In the genomic region with DNA sequence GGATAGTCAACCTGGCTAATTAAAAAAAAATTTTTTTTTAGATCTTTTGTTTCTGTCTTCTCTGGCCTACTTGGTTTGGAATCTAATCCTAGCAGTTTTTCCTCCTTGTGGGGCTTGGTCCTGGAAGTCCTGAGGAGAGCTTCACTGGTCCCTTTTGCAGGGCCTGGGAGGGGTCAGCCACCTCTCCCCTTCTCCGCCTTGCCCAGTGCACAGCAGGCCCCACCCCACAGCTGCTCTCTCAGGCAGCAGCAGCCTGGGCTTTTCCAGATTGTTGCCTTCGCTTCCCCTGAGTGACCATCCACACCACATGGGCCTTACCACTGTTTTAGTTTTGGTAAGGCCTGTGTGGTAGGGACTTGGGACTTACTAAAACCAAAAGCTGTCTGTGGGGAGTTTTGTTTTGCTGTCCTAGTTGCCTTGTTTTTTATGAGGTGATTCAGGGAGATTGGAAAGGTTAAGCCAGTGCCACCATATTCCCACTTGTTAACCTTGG, we compare ENCODE assay signal across 23 cellular contexts. TPM values are rescaled to one million over a fixed set of nuclear protein-coding genes. Genes with fewer than 3 reads are reported as not detected.
A peak's percentile ranks its signal among the peaks of the same experiment; 100 is the strongest.
DNase-seq lines count a peak whose midpoint lies in the region; ATAC-seq, FAIRE-seq and TF ChIP-seq lines count a peak whose summit lies in the region.
"Had no signal": no experiment of that assay in that cellular context is flagged by ENCODE, and none has a peak within 500 bp of the region (broad histone marks: within the 10 kb centered on the region; RNA-seq: fewer than 3 reads in every experiment).

No MANE protein-coding gene starts in this region.

- intact Hi-C loops in GM12878 (cut with micrococcal nuclease; ENCODE audit: unreplicated experiment) (no loop called here), head of caudate nucleus (cut with DNase I) (no loop called here)

- no peak overlapping the region for H3K4me2 ChIP-seq in GM12878 (ENCODE audit: control insufficient read depth, insufficient read depth)
- no peak overlapping the region for H3K4me2 ChIP-seq in trophoblast cell (ENCODE audit: low read length)
- H3K4me2 ChIP-seq: BLaER1 had no signal

- peak overlapping the region; percentile 66 for H3K27ac Mint-ChIP-seq in activated T-cell treated with anti-CD3 and anti-CD28 coated beads, Interleukin-2, amount 50 U/mL, for 24 hours
- no peak overlapping the region for H3K27ac Mint-ChIP-seq in activated T-cell treated with anti-CD3 and anti-CD28 coated beads, Interleukin-2, amount 50 U/mL, for 72 hours

- H2BK12ac ChIP-seq in trophoblast cell (ENCODE audit: low read length), result no peak overlapping the region

- H2BK120ac ChIP-seq in trophoblast cell (ENCODE audit: insufficient read depth, low read length, poor library complexity), result no peak overlapping the region

- no peak for ATAC-seq in activated T-cell treated with anti-CD3 and anti-CD28 coated beads, Interleukin-2, amount 50 U/mL, for 72 hours (replicated peaks in 1 of 2)
- ATAC-seq in GM19463 (IDR thresholded peaks at IDR 0.05; ENCODE audit: unreplicated experiment), result peak; percentile 58
- peak; percentile 85 for ATAC-seq in GM12878

- no peaks in the 10 kb centered on the region for H3K27me3 Mint-ChIP-seq in activated T-cell treated with anti-CD3 and anti-CD28 coated beads, Interleukin-2, amount 50 U/mL, for 24 hours
- no peaks in the 10 kb centered on the region for H3K27me3 Mint-ChIP-seq in activated T-cell treated with anti-CD3 and anti-CD28 coated beads, Interleukin-2, amount 50 U/mL, for 72 hours (ENCODE audit: low read depth)

- peaks cover 82% of the 10 kb centered on the region for H3K36me3 Mint-ChIP-seq in activated T-cell treated with anti-CD3 and anti-CD28 coated beads, Interleukin-2, amount 50 U/mL, for 24 hours (ENCODE audit: low read depth)
- peaks cover 6 to 29% of the 10 kb centered on the region in 2 donors for H3K36me3 Mint-ChIP-seq in activated T-cell treated with anti-CD3 and anti-CD28 coated beads, Interleukin-2, amount 50 U/mL, for 72 hours (ENCODE audit: insufficient read depth in 2 of 2)

- RAD21 ChIA-PET in GM12878 (lab: Charles Lee; ENCODE audit: unreplicated experiment), result no interaction called here

- H3K79me2 ChIP-seq in GM12878 (ENCODE audit: control insufficient read depth, insufficient read depth, low read length) (peaks cover 6% of the 10 kb centered on the region), trophoblast cell (ENCODE audit: control insufficient read depth, insufficient read depth, low read length, poor library complexity) (no peaks in the 10 kb centered on the region)

- no peak overlapping the region for H3K14ac ChIP-seq in trophoblast cell (ENCODE audit: low read length)

- H3K4me1 Mint-ChIP-seq in activated T-cell treated with anti-CD3 and anti-CD28 coated beads, Interleukin-2, amount 50 U/mL, for 24 hours (ENCODE audit: low read depth), result peaks cover 34% of the 10 kb centered on the region
- H3K4me1 Mint-ChIP-seq in activated T-cell treated with anti-CD3 and anti-CD28 coated beads, Interleukin-2, amount 50 U/mL, for 72 hours (ENCODE audit: low read depth), result peaks cover 13% of the 10 kb centered on the region

- WGBS in GM12878 (ENCODE audit: insufficient coverage, insufficient replicate concordance, low lambda C conversion rate, missing lambda C conversion rate), result 84% methylated on average over 2 of the region's 2 CpGs
- WGBS in trophoblast cell (ENCODE audit: extremely low coverage, insufficient coverage, insufficient read length), result no CpG with 5 or more reads among the region's 2 CpGs

- DNase-seq in activated T-cell treated with anti-CD3 and anti-CD28 coated beads, Interleukin-2, amount 50 U/mL, for 24 hours, result no peak
- no peak for DNase-seq in activated T-cell treated with anti-CD3 and anti-CD28 coated beads, Interleukin-2, amount 50 U/mL, for 72 hours
- DNase-seq in GM12878 (ENCODE audit: low read depth, low spot score) (no peak), trophoblast cell (no peak), NCI-H226 (no peak), head of caudate nucleus (no peak), NCI-H2196 (lab: John Stamatoyannopoulos, UW; ENCODE audit: unreplicated experiment) (no peak)
- DNase-seq: DND-41, IMR-90, Karpas-422, MG63, NCI-H1092, NCI-H146, NCI-H2107, NCI-H446, NCI-H69, SHP77 treated with DMSO at 0.1 percent for 48 hours had no signal

- no peak for FAIRE-seq in GM12878 (lab: Jason Lieb, UNC)
- FAIRE-seq: A204.1, G401.6, GM12891, H1 had no signal

- no peaks in the 10 kb centered on the region for H3K9me3 ChIP-seq in GM12878 (replicated peaks; ENCODE audit: control insufficient read depth, insufficient read depth, low read length)
- H3K9me3 ChIP-seq in trophoblast cell (ENCODE audit: insufficient read depth, low read depth, low read length), result peaks cover 1% of the 10 kb centered on the region
- H3K9me3 ChIP-seq: BLaER1, MG63 had no signal

- no peak overlapping the region for H3K23ac ChIP-seq in trophoblast cell (ENCODE audit: low read length)

- H3K79me1 ChIP-seq in trophoblast cell (ENCODE audit: low read length), result no peaks in the 10 kb centered on the region

- CTCF ChIA-PET in GM12878 (lab: Yijun Ruan, JAX), result interaction anchor here (0.6 kb wide), 1 partner anchor 16 kb away, joined by 3 read pairs; no protein-coding TSS in a partner anchor

- TF ChIP-seq CTCF in GM12878 (IDR thresholded peaks at IDR 0.05 in 2 of 3, conservative IDR thresholded peaks at IDR 0.05 in 1 of 3; ENCODE audit: control insufficient read depth in 2 of 3, extremely low read depth in 1 of 3, insufficient read depth in 1 of 3, low read depth in 3 of 3, low read length in 3 of 3), result no peak

- no peak overlapping the region for H2AK5ac ChIP-seq in trophoblast cell (ENCODE audit: low read length)

- no peak overlapping the region for H4K12ac ChIP-seq in trophoblast cell (ENCODE audit: low read depth, low read length)

- H3K9me3 Mint-ChIP-seq in activated T-cell treated with anti-CD3 and anti-CD28 coated beads, Interleukin-2, amount 50 U/mL, for 24 hours, result no peaks in the 10 kb centered on the region
- no peaks in the 10 kb centered on the region for H3K9me3 Mint-ChIP-seq in activated T-cell treated with anti-CD3 and anti-CD28 coated beads, Interleukin-2, amount 50 U/mL, for 72 hours

- H3K4me1 ChIP-seq in GM12878 (ENCODE audit: control insufficient read depth, insufficient read depth, low read length), result no peaks in the 10 kb centered on the region
- no peaks in the 10 kb centered on the region for H3K4me1 ChIP-seq in trophoblast cell (ENCODE audit: control insufficient read depth in 1 of 2, insufficient read depth in 2 of 2, low read length in 2 of 2)
- H3K4me1 ChIP-seq: BLaER1 had no signal

- H3K4me3 ChIP-seq in GM12878 (no peak overlapping the region), trophoblast cell (ENCODE audit: low read depth, low read length) (no peak overlapping the region)
- H3K4me3 ChIP-seq: BLaER1, MG63 had no signal

- H3K36me3 ChIP-seq in GM12878 (ENCODE audit: control insufficient read depth in 2 of 2, insufficient read depth in 2 of 2, low read length in 1 of 2), result peaks cover 6 to 27% of the 10 kb centered on the region in 2 experiments
- H3K36me3 ChIP-seq in trophoblast cell (ENCODE audit: control insufficient read depth in 1 of 2, insufficient read depth in 2 of 2, low read length in 2 of 2), result peaks cover 8 to 17% of the 10 kb centered on the region in 2 experiments

- no peak overlapping the region for H2AFZ ChIP-seq in GM12878 (ENCODE audit: control insufficient read depth, low read depth, low read length)
- H2AFZ ChIP-seq in trophoblast cell (ENCODE audit: insufficient read depth, low read length, poor library complexity), result no peak overlapping the region

- no peak overlapping the region for H3K4ac ChIP-seq in trophoblast cell (ENCODE audit: low read depth, low read length)

- in situ Hi-C loops in GM12878 (cut with MboI), result no loop called here

- SMC1A ChIA-PET in GM12878 (lab: Charles Lee; ENCODE audit: uncharacterized antibody, unreplicated experiment), result interaction anchor here (0.7 kb wide), 1 partner anchor 76 kb away, joined by 3 read pairs; no protein-coding TSS in a partner anchor

- H4K91ac ChIP-seq in trophoblast cell (ENCODE audit: low read depth, low read length), result no peak overlapping the region

- H4K20me1 ChIP-seq in GM12878 (ENCODE audit: control insufficient read depth, insufficient read depth), result no peaks in the 10 kb centered on the region; the same call in 1 of the 2 replicates

- H2BK5ac ChIP-seq in trophoblast cell (ENCODE audit: low read depth, low read length, poor library complexity), result no peak overlapping the region

- no peak overlapping the region for H3K4me3 Mint-ChIP-seq in activated T-cell treated with anti-CD3 and anti-CD28 coated beads, Interleukin-2, amount 50 U/mL, for 24 hours
- H3K4me3 Mint-ChIP-seq in activated T-cell treated with anti-CD3 and anti-CD28 coated beads, Interleukin-2, amount 50 U/mL, for 72 hours, result no peak overlapping the region

- POLR2A ChIA-PET in GM12878 (lab: Charles Lee), result no interaction called here

- no peak overlapping the region for H4K8ac ChIP-seq in trophoblast cell (ENCODE audit: low read depth, low read length)

- no TSS peak for BruUV-seq in GM12878 (replicated peaks; lab: Mats Ljungman, UMichigan)

- no peak for TF ChIP-seq EP300 in GM12878 (IDR thresholded peaks at IDR 0.05; ENCODE audit: borderline replicate concordance in 1 of 2, control insufficient read depth in 1 of 2, low read depth in 2 of 2, low read length in 2 of 2)

- H3K18ac ChIP-seq in trophoblast cell (ENCODE audit: low read length), result peak overlapping the region; percentile 72

- TF ChIP-seq RAD21 in GM12878 (IDR thresholded peaks at IDR 0.05; ENCODE audit: insufficient read depth, low read depth, low read length), result no peak

- H3K27ac ChIP-seq in GM12878 (ENCODE audit: control insufficient read depth, insufficient read depth), result no peak overlapping the region
- no peak overlapping the region for H3K27ac ChIP-seq in trophoblast cell (ENCODE audit: low read depth, low read length)
- H3K27ac ChIP-seq: BLaER1 had no signal

- H3K9ac ChIP-seq in GM12878 (ENCODE audit: control insufficient read depth, insufficient read depth, low read length) (no peak overlapping the region), trophoblast cell (ENCODE audit: low read length) (no peak overlapping the region)
- H3K9ac ChIP-seq: BLaER1 had no signal

- H3K27me3 ChIP-seq in GM12878 (replicated peaks in 1 of 2; ENCODE audit: control insufficient read depth in 2 of 2, insufficient read depth in 2 of 2, low read length in 1 of 2) (no peaks in the 10 kb centered on the region), trophoblast cell (ENCODE audit: insufficient read depth, low read length) (no peaks in the 10 kb centered on the region)
- H3K27me3 ChIP-seq: BLaER1, MG63 had no signal

- TF ChIP-seq POLR2A in GM12878 (IDR thresholded peaks at IDR 0.05; ENCODE audit: low read depth, low read length), result no peak

RNA-seq across cellular contexts. Expression of gene MPHOSPH8, which starts 11.5 kb away (rescaled TPM):
- total RNA-seq in activated T-cell treated with anti-CD3 and anti-CD28 coated beads, Interleukin-2, amount 50 U/mL, for 72 hours, result 10 to 100 TPM; 58.3 to 59.3 TPM
- 65.9 and 72.3 TPM in 2 replicates for total RNA-seq in GM12878 (2013; cell fraction: nucleolus; rRNA removed)
- 20.1 and 22.1 TPM in 2 replicates for total RNA-seq in GM12878 (2014; rRNA removed)
- 29.3 and 30.3 TPM in 2 replicates for total RNA-seq in GM12878 (2014; rRNA removed; fragmentation: Illumina TruSeq; extraction: Trizol)
- total RNA-seq in GM12878 (2021), result 21.0 and 26.0 TPM in 2 replicates
- 21.0 TPM for polyA plus RNA-seq in GM12878 (2011; ENCODE audit: low read depth)
- polyA plus RNA-seq in GM12878 (2011; rRNA removed), result 34.8 and 43.5 TPM in 2 replicates
- polyA plus RNA-seq in GM12878 (2011; cell fraction: cytosol; rRNA removed), result 18.1 and 22.2 TPM in 2 replicates
- polyA plus RNA-seq in GM12878 (2011; cell fraction: nucleus; rRNA removed), result 52.9 and 58.7 TPM in 2 replicates
- polyA plus RNA-seq in GM12878 (2012), result 36.8 and 41.3 TPM in 2 replicates
- polyA plus RNA-seq in GM12878 (2014; fragmentation: Illumina TruSeq; extraction: Trizol), result 34.2 and 34.9 TPM in 2 replicates
- polyA plus RNA-seq in GM12878 (2014; fragmentation: Nextera tagmentation; extraction: Ambion mirVana), result 10 to 100 TPM; 16.6 to 29.3 TPM
- polyA plus RNA-seq in GM12878 (2014; rRNA removed), result 21.6 and 27.7 TPM in 2 replicates
- polyA plus RNA-seq in GM12878 (2016; fragmentation: Nextera tagmentation; extraction: Ambion mirVana), result 10 to 100 TPM; 15.9 to 17.1 TPM
- 10.8 and 11.4 TPM in 2 replicates for polyA minus RNA-seq in GM12878 (2011; rRNA and poly(A)+ RNA removed)
- 4.9 and 7.8 TPM in 2 replicates for polyA minus RNA-seq in GM12878 (2011; cell fraction: cytosol; rRNA and poly(A)+ RNA removed)
- polyA minus RNA-seq in GM12878 (2011; cell fraction: nucleus; rRNA and poly(A)+ RNA removed), result 10.2 and 16.4 TPM in 2 replicates
- polyA plus RNA-seq in trophoblast cell (2013), result 28.2 and 28.5 TPM in 2 replicates

Comparison
In these comparisons a context has a peak if more than half of its experiments do, and no peak if none do; other contexts are left out.
1. ATAC-seq: peak in GM19463 (single experiment) and GM12878 (single experiment); none in activated T-cell treated with anti-CD3 and anti-CD28 coated beads, Interleukin-2, amount 50 U/mL, for 72 hours (0 of 2).